In genomic region chr7:30135271-30135550, GRCh38 we compare ENCODE assay signal across 1 cellular context.
A peak's percentile ranks its signal among the peaks of the same experiment; 100 is the strongest.
TF ChIP-seq lines count a peak whose summit lies in the region.

No MANE protein-coding gene starts in this region.

TF ChIP-seq in HepG2, 621 proteins besides CTCF, POLR2A, EP300 and RAD21 (continued from another document):
- TF ChIP-seq HBP1 (CRISPR knock-in tag; IDR thresholded peaks at IDR 0.05; ENCODE audit: low read depth): no peak
- TF ChIP-seq ZGPAT (CRISPR knock-in tag; IDR thresholded peaks at IDR 0.05): no peak
- 0 out of 4 replicates have a peak, but pooled peaks of 1 of the 2 experiments have one; percentile 1 for TF ChIP-seq HMGXB4 (CRISPR knock-in tag; IDR thresholded peaks at IDR 0.05; ENCODE audit: borderline replicate concordance in 1 of 2, low read depth in 1 of 2)
- no peak for TF ChIP-seq CREB1 (IDR thresholded peaks at IDR 0.05)
- no peak for TF ChIP-seq CREB1 (CRISPR knock-in tag; IDR thresholded peaks at IDR 0.05)
- peak; percentile 22; the same call in 1 of the 2 replicates for TF ChIP-seq ZFY (CRISPR knock-in tag; IDR thresholded peaks at IDR 0.05)
- TF ChIP-seq ZNF777 (CRISPR knock-in tag; IDR thresholded peaks at IDR 0.05): peak; percentile 57; the same call in 1 of the 2 replicates
- TF ChIP-seq FOXM1 (CRISPR knock-in tag; IDR thresholded peaks at IDR 0.05): no peak
- no peak for TF ChIP-seq REST (IDR thresholded peaks at IDR 0.05; ENCODE audit: borderline replicate concordance in 1 of 2, low read depth in 1 of 2, low read length in 2 of 2)
